Comparison of ENCODE assay signal across 1 cellular context in the genomic region with DNA sequence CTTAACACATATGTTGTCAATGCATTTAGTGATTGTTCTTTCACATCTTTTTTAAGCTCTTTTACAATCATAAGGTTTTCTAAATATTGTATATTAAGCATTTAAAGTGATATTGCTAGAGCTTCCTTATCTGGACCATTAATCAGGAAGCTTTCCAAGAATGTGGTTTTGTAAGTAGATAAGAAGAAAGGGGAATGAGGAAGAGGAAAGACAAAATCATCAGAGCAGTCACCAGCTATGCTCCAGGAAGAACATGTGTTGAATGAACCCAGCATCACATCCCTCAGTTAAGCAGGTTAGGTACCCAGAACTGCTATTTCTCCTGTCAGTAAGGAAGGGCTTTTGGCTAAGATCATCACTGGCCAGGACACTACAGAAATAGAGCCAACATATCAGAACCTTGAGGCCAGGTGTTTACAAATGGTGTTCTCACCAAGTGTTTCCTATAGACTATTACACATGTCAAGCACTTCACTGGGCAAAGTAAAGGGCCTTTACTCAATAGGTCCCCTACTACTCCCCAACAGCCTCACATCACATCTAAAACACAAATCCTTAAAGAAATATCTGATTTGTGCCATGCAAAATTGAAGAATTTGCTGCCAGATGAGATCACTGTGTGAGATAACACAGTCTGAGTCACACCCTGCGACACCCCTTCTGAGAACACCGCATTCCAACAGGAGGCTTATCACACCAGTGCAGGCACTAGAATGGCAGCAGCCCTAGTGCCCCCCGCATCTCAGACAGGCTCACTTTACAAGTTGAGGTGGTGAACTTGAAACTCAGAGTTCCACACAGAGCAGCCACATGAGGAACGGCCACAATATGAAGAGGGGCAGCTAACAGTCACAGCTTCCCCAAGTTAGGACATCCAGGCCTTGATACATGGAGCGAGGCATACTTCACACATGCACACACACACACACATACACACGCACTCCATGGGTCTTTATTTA.
A peak's percentile ranks its signal among the peaks of the same experiment; 100 is the strongest.
TF ChIP-seq lines count a peak whose summit lies in the region.

No MANE protein-coding gene starts in this region.

TF ChIP-seq in K562, 482 proteins besides CTCF, POLR2A, EP300 and RAD21 (continued from another document and continues in another):
- TF ChIP-seq MAZ (CRISPR knock-in tag; conservative IDR thresholded peaks at IDR 0.05 in 1 of 2, IDR thresholded peaks at IDR 0.05 in 1 of 2) (peak; percentile 25 to 48; a peak in 2 of 4 replicates), ZKSCAN1 (IDR thresholded peaks at IDR 0.05; ENCODE audit: low read depth, low read length) (no peak), TRIM28 (IDR thresholded peaks at IDR 0.05) (0 out of 2 replicates have a peak, but pooled peaks have one; percentile 19), HES1 (IDR thresholded peaks at IDR 0.05; ENCODE audit: low read depth) (peak; percentile 84), DEAF1 (CRISPR knock-in tag; IDR thresholded peaks at IDR 0.05) (no peak), YY1 (IDR thresholded peaks at IDR 0.05; ENCODE audit: borderline replicate concordance in 1 of 3, control insufficient read depth in 1 of 3, extremely low read depth in 1 of 3, insufficient read depth in 3 of 3, insufficient read length in 1 of 3, insufficient replicate concordance in 2 of 3, low read depth in 1 of 3, low read length in 2 of 3) (peak in 1 of 3 experiments; percentile 64), CBFA2T2 (conservative IDR thresholded peaks at IDR 0.05) (peak; percentile 87), MBD2 (IDR thresholded peaks at IDR 0.05; ENCODE audit: borderline replicate concordance, low read depth) (peak; percentile 72), SMARCE1 (IDR thresholded peaks at IDR 0.05) (peak; percentile 99), EP400 (IDR thresholded peaks at IDR 0.05) (peak; percentile 12; the same call in 1 of the 2 replicates), NEUROD1 (IDR thresholded peaks at IDR 0.05; ENCODE audit: borderline replicate concordance, low read depth, low read length, partially characterized antibody) (peak; percentile 93), FOS (IDR thresholded peaks at IDR 0.05; ENCODE audit: extremely low read depth, insufficient read length) (peak; percentile 58), L3MBTL2 (IDR thresholded peaks at IDR 0.05) (peak; percentile 37; the same call in 1 of the 2 replicates), CXXC5 (CRISPR knock-in tag; IDR thresholded peaks at IDR 0.05) (peak; percentile 82), PML (IDR thresholded peaks at IDR 0.05; ENCODE audit: low read length) (peak; percentile 89), BDP1 (IDR thresholded peaks at IDR 0.05; ENCODE audit: insufficient read depth, insufficient read length) (no peak), JUND (IDR thresholded peaks at IDR 0.05; ENCODE audit: borderline replicate concordance, low read depth, low read length) (peak; percentile 97), JUND (tag; IDR thresholded peaks at IDR 0.05; ENCODE audit: borderline replicate concordance, low read depth, low read length) (peak; percentile 94; the same call in 2 of the 3 replicates), IFI16 (CRISPR knock-in tag; IDR thresholded peaks at IDR 0.05) (no peak), TBL1XR1 (IDR thresholded peaks at IDR 0.05; ENCODE audit: low read length in 2 of 2) (peak; percentile 55 to 74; a peak in 2 of 4 replicates), ZNF551 (CRISPR knock-in tag; IDR thresholded peaks at IDR 0.05) (no peak), NCOA1 (IDR thresholded peaks at IDR 0.05; ENCODE audit: low read depth) (peak; percentile 69; the same call in 1 of the 2 replicates), JUN (IDR thresholded peaks at IDR 0.05; ENCODE audit: borderline replicate concordance, low read depth, low read length) (peak; percentile 96), JUN (CRISPR knock-in tag; IDR thresholded peaks at IDR 0.05; ENCODE audit: borderline replicate concordance) (no peak), NBN (IDR thresholded peaks at IDR 0.05; ENCODE audit: low read depth) (peak; percentile 33; the same call in 1 of the 2 replicates), ZBTB11 (CRISPR knock-in tag; IDR thresholded peaks at IDR 0.05) (peak in 1 of 3 experiments; percentile 57; a peak in 2 of 6 replicates), HLTF (IDR thresholded peaks at IDR 0.05) (peak; percentile 71; the same call in 1 of the 2 replicates), ZNF3 (CRISPR knock-in tag; IDR thresholded peaks at IDR 0.05) (no peak), NFRKB (IDR thresholded peaks at IDR 0.05; ENCODE audit: low read depth) (peak; percentile 51; the same call in 1 of the 2 replicates), LARP7 (IDR thresholded peaks at IDR 0.05) (peak; percentile 86; the same call in 1 of the 2 replicates), ZNF174 (CRISPR knock-in tag; IDR thresholded peaks at IDR 0.05) (no peak), TCF3 (CRISPR knock-in tag; IDR thresholded peaks at IDR 0.05) (peak; percentile 84), SOX6 (IDR thresholded peaks at IDR 0.05) (peak; percentile 81), ZSCAN32 (CRISPR knock-in tag; IDR thresholded peaks at IDR 0.05) (no peak), ELF4 (CRISPR knock-in tag; IDR thresholded peaks at IDR 0.05) (peak; percentile 40; the same call in 1 of the 2 replicates), ZNF668 (CRISPR knock-in tag; IDR thresholded peaks at IDR 0.05) (no peak), MYNN (IDR thresholded peaks at IDR 0.05) (peak; percentile 91), MYNN (CRISPR knock-in tag; IDR thresholded peaks at IDR 0.05) (no peak), DPF2 (IDR thresholded peaks at IDR 0.05) (peak; percentile 99), ELF1 (tag; IDR thresholded peaks at IDR 0.05) (peak; percentile 81), ESRRA (IDR thresholded peaks at IDR 0.05; ENCODE audit: borderline replicate concordance, low read depth) (peak; percentile 57; the same call in 1 of the 2 replicates), KLF16 (IDR thresholded peaks at IDR 0.05) (peak; percentile 90), NRF1 (conservative IDR thresholded peaks at IDR 0.05 in 1 of 2, IDR thresholded peaks at IDR 0.05 in 1 of 2) (0 out of 4 replicates have a peak, but pooled peaks of 1 of the 2 experiments have one; percentile 11), FOSL1 (tag; conservative IDR thresholded peaks at IDR 0.05) (peak; percentile 98), ATF1 (CRISPR knock-in tag; IDR thresholded peaks at IDR 0.05) (no peak), ATF1 (tag; IDR thresholded peaks at IDR 0.05) (peak; percentile 71), SMAD1 (IDR thresholded peaks at IDR 0.05; ENCODE audit: low read depth, low read length, partially characterized antibody) (peak; percentile 84), ARID1B (IDR thresholded peaks at IDR 0.05) (peak; percentile 99), CBX2 (IDR thresholded peaks at IDR 0.05; ENCODE audit: insufficient read depth, low read length, poor library complexity, severe bottlenecking) (no peak), TFAM (CRISPR knock-in tag; conservative IDR thresholded peaks at IDR 0.05) (no peak), PHF21A (IDR thresholded peaks at IDR 0.05; ENCODE audit: borderline replicate concordance, low read depth) (no peak), ELF2 (CRISPR knock-in tag; IDR thresholded peaks at IDR 0.05) (peak; percentile 90), ZNF431 (CRISPR knock-in tag; IDR thresholded peaks at IDR 0.05) (no peak), ZNF589 (CRISPR knock-in tag; IDR thresholded peaks at IDR 0.05; ENCODE audit: low read depth) (no peak)
- TF ChIP-seq, protein P1, sequence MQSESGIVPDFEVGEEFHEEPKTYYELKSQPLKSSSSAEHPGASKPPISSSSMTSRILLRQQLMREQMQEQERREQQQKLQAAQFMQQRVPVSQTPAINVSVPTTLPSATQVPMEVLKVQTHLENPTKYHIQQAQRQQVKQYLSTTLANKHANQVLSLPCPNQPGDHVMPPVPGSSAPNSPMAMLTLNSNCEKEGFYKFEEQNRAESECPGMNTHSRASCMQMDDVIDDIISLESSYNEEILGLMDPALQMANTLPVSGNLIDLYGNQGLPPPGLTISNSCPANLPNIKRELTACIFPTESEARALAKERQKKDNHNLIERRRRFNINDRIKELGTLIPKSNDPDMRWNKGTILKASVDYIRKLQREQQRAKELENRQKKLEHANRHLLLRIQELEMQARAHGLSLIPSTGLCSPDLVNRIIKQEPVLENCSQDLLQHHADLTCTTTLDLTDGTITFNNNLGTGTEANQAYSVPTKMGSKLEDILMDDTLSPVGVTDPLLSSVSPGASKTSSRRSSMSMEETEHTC (IDR thresholded peaks at IDR 0.05) = 0 out of 2 replicates have a peak, but pooled peaks have one; percentile 37
- TF ChIP-seq, protein P2, sequence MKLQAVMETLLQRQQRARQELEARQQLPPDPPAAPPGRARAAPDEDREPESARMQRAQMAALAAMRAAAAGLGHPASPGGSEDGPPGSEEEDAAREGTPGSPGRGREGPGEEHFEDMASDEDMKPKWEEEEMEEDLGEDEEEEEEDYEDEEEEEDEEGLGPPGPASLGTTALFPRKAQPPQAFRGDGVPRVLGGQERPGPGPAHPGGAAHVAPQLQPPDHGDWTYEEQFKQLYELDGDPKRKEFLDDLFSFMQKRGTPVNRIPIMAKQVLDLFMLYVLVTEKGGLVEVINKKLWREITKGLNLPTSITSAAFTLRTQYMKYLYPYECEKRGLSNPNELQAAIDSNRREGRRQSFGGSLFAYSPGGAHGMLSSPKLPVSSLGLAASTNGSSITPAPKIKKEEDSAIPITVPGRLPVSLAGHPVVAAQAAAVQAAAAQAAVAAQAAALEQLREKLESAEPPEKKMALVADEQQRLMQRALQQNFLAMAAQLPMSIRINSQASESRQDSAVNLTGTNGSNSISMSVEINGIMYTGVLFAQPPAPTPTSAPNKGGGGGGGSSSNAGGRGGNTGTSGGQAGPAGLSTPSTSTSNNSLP (IDR thresholded peaks at IDR 0.05; ENCODE audit: borderline replicate concordance, low read depth, low read length) = peak; percentile 52; the same call in 1 of the 2 replicates
- TF ChIP-seq, protein P3, sequence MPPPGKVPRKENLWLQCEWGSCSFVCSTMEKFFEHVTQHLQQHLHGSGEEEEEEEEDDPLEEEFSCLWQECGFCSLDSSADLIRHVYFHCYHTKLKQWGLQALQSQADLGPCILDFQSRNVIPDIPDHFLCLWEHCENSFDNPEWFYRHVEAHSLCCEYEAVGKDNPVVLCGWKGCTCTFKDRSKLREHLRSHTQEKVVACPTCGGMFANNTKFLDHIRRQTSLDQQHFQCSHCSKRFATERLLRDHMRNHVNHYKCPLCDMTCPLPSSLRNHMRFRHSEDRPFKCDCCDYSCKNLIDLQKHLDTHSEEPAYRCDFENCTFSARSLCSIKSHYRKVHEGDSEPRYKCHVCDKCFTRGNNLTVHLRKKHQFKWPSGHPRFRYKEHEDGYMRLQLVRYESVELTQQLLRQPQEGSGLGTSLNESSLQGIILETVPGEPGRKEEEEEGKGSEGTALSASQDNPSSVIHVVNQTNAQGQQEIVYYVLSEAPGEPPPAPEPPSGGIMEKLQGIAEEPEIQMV (tag; conservative IDR thresholded peaks at IDR 0.05; ENCODE audit: low read depth) = no peak
